10 cellular contexts compared by ENCODE assay signal in genomic region chr3:44914936-44915335, GRCh38. TPM values are rescaled to one million over a fixed set of nuclear protein-coding genes. Genes with fewer than 3 reads are reported as not detected.
DNase-seq lines count a peak whose midpoint lies in the region; ATAC-seq and TF ChIP-seq lines count a peak whose summit lies in the region.
"Had no signal": no experiment of that assay in that cellular context is flagged by ENCODE, and none has a peak within 500 bp of the region (broad histone marks: within the 10 kb centered on the region; RNA-seq: fewer than 3 reads in every experiment).

No MANE protein-coding gene starts in this region.

- H3K4me3 Mint-ChIP-seq in chondrocyte (ENCODE audit: unreplicated experiment) (no peak overlapping the region), immature natural killer cell (no peak overlapping the region)

- no peak overlapping the region for H3K4me3 ChIP-seq in neuronal stem cell (ENCODE audit: low read length in 2 of 2)

- no peak overlapping the region for H4K91ac ChIP-seq in neuronal stem cell (ENCODE audit: low read depth, low read length, poor library complexity)

- no peaks in the 10 kb centered on the region for H3K27me3 ChIP-seq in neuronal stem cell (ENCODE audit: control insufficient read depth in 3 of 3, insufficient read depth in 3 of 3, low read depth in 1 of 3, low read length in 3 of 3)

- H3K36me3 Mint-ChIP-seq in chondrocyte (ENCODE audit: low read depth) (peaks cover 2% of the 10 kb centered on the region), immature natural killer cell (peaks cover 3 to 12% (median 8%) of the 10 kb centered on the region in 3 donors)

- H3K27me3 Mint-ChIP-seq in chondrocyte (ENCODE audit: low read depth) (no peaks in the 10 kb centered on the region), immature natural killer cell (ENCODE audit: low read depth in 3 of 3) (peaks cover 0 to 10% (median 0%) of the 10 kb centered on the region in 3 donors)

- H3K23ac ChIP-seq in neuronal stem cell (ENCODE audit: low read depth, low read length, poor library complexity), result no peak overlapping the region

- H3K36me3 ChIP-seq in neuronal stem cell (replicated peaks in 1 of 2; ENCODE audit: control insufficient read depth in 2 of 2, insufficient read depth in 2 of 2, low read length in 2 of 2), result peaks cover 2 to 14% of the 10 kb centered on the region in 2 donors

- H3K4me1 Mint-ChIP-seq in chondrocyte (ENCODE audit: low read depth) (peaks cover 3% of the 10 kb centered on the region), immature natural killer cell (no peaks in the 10 kb centered on the region)

- peaks cover 0 to 2% of the 10 kb centered on the region in 2 donors for H3K4me1 ChIP-seq in neuronal stem cell (ENCODE audit: control insufficient read depth in 2 of 2, insufficient read depth in 1 of 2, low read depth in 1 of 2, low read length in 2 of 2)

- no peak overlapping the region for H3K4ac ChIP-seq in neuronal stem cell (ENCODE audit: low read length)

- no peak overlapping the region for H2BK12ac ChIP-seq in neuronal stem cell (ENCODE audit: low read length)

- H3K27ac Mint-ChIP-seq in chondrocyte (ENCODE audit: unreplicated experiment) (no peak overlapping the region), immature natural killer cell (no peak overlapping the region)

- no peak overlapping the region for H3K4me2 ChIP-seq in neuronal stem cell (ENCODE audit: insufficient read depth, low read length, poor library complexity, severe bottlenecking)

- H2BK5ac ChIP-seq in neuronal stem cell (ENCODE audit: low read length), result no peak overlapping the region

- H3K79me1 ChIP-seq in neuronal stem cell (ENCODE audit: low read depth, low read length), result no peaks in the 10 kb centered on the region

- no peak for ATAC-seq in HG03095 (IDR thresholded peaks at IDR 0.05; ENCODE audit: unreplicated experiment)

- no peak overlapping the region for H3K18ac ChIP-seq in neuronal stem cell (ENCODE audit: low read length)

- peaks cover 0 to 6% of the 10 kb centered on the region in 2 donors for H3K9me3 ChIP-seq in neuronal stem cell (replicated peaks in 1 of 2; ENCODE audit: control insufficient read depth in 2 of 2, insufficient read depth in 1 of 2, low read depth in 1 of 2, low read length in 2 of 2)

- WGBS in neuronal stem cell (ENCODE audit: extremely low coverage in 2 of 2, insufficient read length in 2 of 2, insufficient replicate concordance in 1 of 2), 2 donors, result no CpG with 5 or more reads among the region's 4 CpGs

- H3K9ac ChIP-seq in neuronal stem cell (ENCODE audit: low read depth, low read length, poor library complexity), result no peak overlapping the region

- H2AFZ ChIP-seq in neuronal stem cell (ENCODE audit: low read length), result no peak overlapping the region

- no peak overlapping the region for H3K27ac ChIP-seq in neuronal stem cell (replicated peaks; ENCODE audit: low read length)

- H3K14ac ChIP-seq in neuronal stem cell (ENCODE audit: low read length), result no peak overlapping the region

- no peak overlapping the region for H2BK15ac ChIP-seq in neuronal stem cell (ENCODE audit: low read length)

- peak; percentile 66 for TF ChIP-seq CTCF in chondrocyte (IDR thresholded peaks at IDR 0.05)

- H3K9me3 Mint-ChIP-seq in chondrocyte (ENCODE audit: low read depth) (peaks cover 17% of the 10 kb centered on the region), immature natural killer cell (no peaks in the 10 kb centered on the region)

- no peak overlapping the region for H2AK5ac ChIP-seq in neuronal stem cell (ENCODE audit: low read depth, low read length)

- no peak overlapping the region for H4K8ac ChIP-seq in neuronal stem cell (ENCODE audit: low read depth, low read length)

- peak; percentile 48 for DNase-seq in D341Med (ENCODE audit: low spot score)
- peak; percentile 28 for DNase-seq in KBM-7
- DNase-seq in chondrocyte (ENCODE audit: low spot score), result no peak
- peak; percentile 37 to 59 for DNase-seq in lung microvascular endothelial cell (ENCODE audit: low read depth in 2 of 2)
- no peak for DNase-seq in stimulated activated CD4-positive, alpha-beta T cell treated with anti-CD3 and anti-CD28 coated beads, Interleukin-4, amount 100 ng/mL, for 4 hours
- DNase-seq in neuronal stem cell (ENCODE audit: low spot score), result no peak
- no peak for DNase-seq in immature natural killer cell
- DNase-seq: NCI-H146 had no signal

- in situ Hi-C loops in KBM-7 (cut with MboI; ENCODE audit: low pct_unique_long_range_greater_than_20kb, low sequenced_read_pairs), result no loop called here

- no peak overlapping the region for H2BK120ac ChIP-seq in neuronal stem cell (ENCODE audit: low read depth, low read length)

RNA-seq across cellular contexts. Expression of gene TGM4, which starts 40.5 kb away (rescaled TPM):
- total RNA-seq in chondrocyte (0.27 TPM in 1 of 3 replicates, not detected in the others), lung microvascular endothelial cell (under 0.01 TPM in 1 of 2 replicates, not detected in the other)
- polyA plus RNA-seq in neuronal stem cell (2013, experiment 1 of 2), result 0.07 TPM
- polyA plus RNA-seq in neuronal stem cell (2013, experiment 2 of 2), result 0.08 TPM
- polyA plus RNA-seq in immature natural killer cell, result under 1 TPM in 1 of 3 donors, not detected in 2; 0.15 TPM
- total RNA-seq: T-helper 2 cell treated with Interferon-gamma antibody and Interleukin-4, amounts not matched to agents 100 ng/mL and 5 ng/mL, for 36 hours had no signal

RNA-seq across cellular contexts. Expression of gene TMEM42, which starts 53.2 kb away (rescaled TPM):
- total RNA-seq in chondrocyte (14.2 to 14.6 TPM (median 14.3 TPM) in 3 replicates), lung microvascular endothelial cell (8.5 and 9.5 TPM in 2 replicates)
- 24.1 TPM for polyA plus RNA-seq in neuronal stem cell (2013, experiment 1 of 2)
- polyA plus RNA-seq in neuronal stem cell (2013, experiment 2 of 2), result 24.5 TPM
- polyA plus RNA-seq in immature natural killer cell, result 10 to 100 TPM; 27.9 to 54.2 (median 43.3) TPM

Comparison
In these comparisons a context has a peak if more than half of its experiments do, and no peak if none do; other contexts are left out.
1. DNase-seq: peak in D341Med (single experiment), KBM-7 (single experiment) and lung microvascular endothelial cell (2 of 2); none in chondrocyte (single experiment), stimulated activated CD4-positive, alpha-beta T cell treated with anti-CD3 and anti-CD28 coated beads, Interleukin-4, amount 100 ng/mL, for 4 hours (0 of 2), neuronal stem cell (single experiment) and immature natural killer cell (0 of 3).